Comparison of ENCODE assay signal across 14 cellular contexts in genomic region chr12:70736775-70737174, GRCh38.
A peak's percentile ranks its signal among the peaks of the same experiment; 100 is the strongest.
DNase-seq lines count a peak whose midpoint lies in the region; ATAC-seq and TF ChIP-seq lines count a peak whose summit lies in the region.
"Had no signal": no experiment of that assay in that cellular context is flagged by ENCODE, and none has a peak within 500 bp of the region (broad histone marks: within the 10 kb centered on the region; RNA-seq: fewer than 3 reads in every experiment).

No MANE protein-coding gene starts in this region.

- peak overlapping the region in 1 of 2 donors; percentile 6 for H3K4me3 ChIP-seq in neuronal stem cell (ENCODE audit: low read length in 2 of 2)
- H3K4me3 ChIP-seq: BLaER1 treated with 17β-estradiol and CSF1 and Interleukin-3, amounts not matched to agents 10 nM and 100 nM; GM23338 had no signal

- TF ChIP-seq CTCF in chondrocyte (IDR thresholded peaks at IDR 0.05), result no peak

- no peak overlapping the region for H3K18ac ChIP-seq in neuronal stem cell (ENCODE audit: low read length)

- no peaks in the 10 kb centered on the region for H3K79me1 ChIP-seq in neuronal stem cell (ENCODE audit: low read depth, low read length)

- H2BK15ac ChIP-seq in neuronal stem cell (ENCODE audit: low read length), result no peak overlapping the region

- no peak overlapping the region for H3K9ac ChIP-seq in neuronal stem cell (ENCODE audit: low read depth, low read length, poor library complexity)
- H3K9ac ChIP-seq: BLaER1 treated with 17β-estradiol and CSF1 and Interleukin-3, amounts not matched to agents 10 nM and 100 nM had no signal

- H3K9me3 Mint-ChIP-seq in chondrocyte (ENCODE audit: low read depth), result no peaks in the 10 kb centered on the region
- H3K9me3 Mint-ChIP-seq in stimulated activated memory B cell treated with anti-CD40 and anti-IgM and Interleukin-4, amounts not matched to agents 10 μg/mL and 1 μg/mL and 100 μg/mL, for 72 hours, result peaks cover 6% of the 10 kb centered on the region

- H3K4me3 Mint-ChIP-seq in chondrocyte (ENCODE audit: unreplicated experiment), result no peak overlapping the region
- H3K4me3 Mint-ChIP-seq in stimulated activated memory B cell treated with anti-CD40 and anti-IgM and Interleukin-4, amounts not matched to agents 10 μg/mL and 1 μg/mL and 100 μg/mL, for 72 hours, result no peak overlapping the region
- H3K4me3 Mint-ChIP-seq: CD4-positive, CD25-positive, alpha-beta regulatory T cell; GM23338; H9 had no signal

- H3K27ac Mint-ChIP-seq in chondrocyte (ENCODE audit: unreplicated experiment), result no peak overlapping the region
- H3K27ac Mint-ChIP-seq in stimulated activated memory B cell treated with anti-CD40 and anti-IgM and Interleukin-4, amounts not matched to agents 10 μg/mL and 1 μg/mL and 100 μg/mL, for 72 hours, result no peak overlapping the region
- H3K27ac Mint-ChIP-seq: CD4-positive, CD25-positive, alpha-beta regulatory T cell; GM23338 had no signal

- no peak overlapping the region for H2BK12ac ChIP-seq in neuronal stem cell (ENCODE audit: low read length)

- WGBS in neuronal stem cell (ENCODE audit: extremely low coverage in 2 of 2, insufficient read length in 2 of 2, insufficient replicate concordance in 1 of 2), 2 donors, result no CpG with 5 or more reads among the region's 5 CpGs

- H3K36me3 ChIP-seq in neuronal stem cell (replicated peaks in 1 of 2; ENCODE audit: control insufficient read depth in 2 of 2, insufficient read depth in 2 of 2, low read length in 2 of 2), result no peaks in the 10 kb centered on the region
- H3K36me3 ChIP-seq: BLaER1 treated with 17β-estradiol and CSF1 and Interleukin-3, amounts not matched to agents 10 nM and 100 nM had no signal

- no peak overlapping the region for H2AFZ ChIP-seq in neuronal stem cell (ENCODE audit: low read length)
- H2AFZ ChIP-seq: GM23338 had no signal

- H2BK5ac ChIP-seq in neuronal stem cell (ENCODE audit: low read length), result no peak overlapping the region

- no peak overlapping the region for H3K4ac ChIP-seq in neuronal stem cell (ENCODE audit: low read length)

- no peak overlapping the region for H3K23ac ChIP-seq in neuronal stem cell (ENCODE audit: low read depth, low read length, poor library complexity)

- H2BK120ac ChIP-seq in neuronal stem cell (ENCODE audit: low read depth, low read length), result no peak overlapping the region

- H3K4me2 ChIP-seq in neuronal stem cell (ENCODE audit: insufficient read depth, low read length, poor library complexity, severe bottlenecking), result no peak overlapping the region
- H3K4me2 ChIP-seq: BLaER1 treated with 17β-estradiol and CSF1 and Interleukin-3, amounts not matched to agents 10 nM and 100 nM; GM23338 had no signal

- no peaks in the 10 kb centered on the region for H3K4me1 Mint-ChIP-seq in chondrocyte (ENCODE audit: low read depth)
- H3K4me1 Mint-ChIP-seq in stimulated activated memory B cell treated with anti-CD40 and anti-IgM and Interleukin-4, amounts not matched to agents 10 μg/mL and 1 μg/mL and 100 μg/mL, for 72 hours, result no peaks in the 10 kb centered on the region
- H3K4me1 Mint-ChIP-seq: CD4-positive, CD25-positive, alpha-beta regulatory T cell had no signal

- ATAC-seq in stimulated activated memory B cell treated with anti-CD40 and anti-IgM and Interleukin-4, amounts not matched to agents 10 μg/mL and 1 μg/mL and 100 μg/mL, for 72 hours, result peak; percentile 34
- ATAC-seq in GM21390 (IDR thresholded peaks at IDR 0.05; ENCODE audit: unreplicated experiment) (no peak), GM18511 (IDR thresholded peaks at IDR 0.05; ENCODE audit: unreplicated experiment) (no peak)
- ATAC-seq: GM23338 had no signal

- no peak overlapping the region for H3K27ac ChIP-seq in neuronal stem cell (replicated peaks; ENCODE audit: low read length)
- H3K27ac ChIP-seq: BLaER1 treated with 17β-estradiol and CSF1 and Interleukin-3, amounts not matched to agents 10 nM and 100 nM had no signal

- peak overlapping the region; percentile 47 for H3K14ac ChIP-seq in neuronal stem cell (ENCODE audit: low read length)

- H3K36me3 Mint-ChIP-seq in chondrocyte (ENCODE audit: low read depth), result no peaks in the 10 kb centered on the region
- H3K36me3 Mint-ChIP-seq in stimulated activated memory B cell treated with anti-CD40 and anti-IgM and Interleukin-4, amounts not matched to agents 10 μg/mL and 1 μg/mL and 100 μg/mL, for 72 hours, result no peaks in the 10 kb centered on the region
- H3K36me3 Mint-ChIP-seq: CD4-positive, CD25-positive, alpha-beta regulatory T cell had no signal

- H4K91ac ChIP-seq in neuronal stem cell (ENCODE audit: low read depth, low read length, poor library complexity), result no peak overlapping the region

- DNase-seq in LoVo (ENCODE audit: low spot score), result peak; percentile 50
- peak; percentile 68 for DNase-seq in chondrocyte (ENCODE audit: low spot score)
- DNase-seq in neuronal stem cell (ENCODE audit: low spot score), result no peak
- no peak for DNase-seq in GOT3 (lab: John Stamatoyannopoulos, UW)
- DNase-seq: ACHN; CD4-positive, CD25-positive, alpha-beta regulatory T cell; DMS 273 treated with DMSO at 0.1 percent for 48 hours; H9; IMR-90 had no signal

- H3K27me3 Mint-ChIP-seq in chondrocyte (ENCODE audit: low read depth), result peaks cover 14% of the 10 kb centered on the region
- H3K27me3 Mint-ChIP-seq in stimulated activated memory B cell treated with anti-CD40 and anti-IgM and Interleukin-4, amounts not matched to agents 10 μg/mL and 1 μg/mL and 100 μg/mL, for 72 hours, result peaks cover 31% of the 10 kb centered on the region

- no peaks in the 10 kb centered on the region for H3K4me1 ChIP-seq in neuronal stem cell (ENCODE audit: control insufficient read depth in 2 of 2, insufficient read depth in 1 of 2, low read depth in 1 of 2, low read length in 2 of 2)

- no peaks in the 10 kb centered on the region for H3K27me3 ChIP-seq in neuronal stem cell (ENCODE audit: control insufficient read depth in 3 of 3, insufficient read depth in 3 of 3, low read depth in 1 of 3, low read length in 3 of 3)
- H3K27me3 ChIP-seq: BLaER1 treated with 17β-estradiol and CSF1 and Interleukin-3, amounts not matched to agents 10 nM and 100 nM had no signal

- H3K9me3 ChIP-seq in neuronal stem cell (replicated peaks in 1 of 2; ENCODE audit: control insufficient read depth in 2 of 2, insufficient read depth in 1 of 2, low read depth in 1 of 2, low read length in 2 of 2), result peaks cover 0 to 3% of the 10 kb centered on the region in 2 donors

- no peak overlapping the region for H4K8ac ChIP-seq in neuronal stem cell (ENCODE audit: low read depth, low read length)

- H2AK5ac ChIP-seq in neuronal stem cell (ENCODE audit: low read depth, low read length), result no peak overlapping the region

Comparison
In these comparisons a context has a peak if more than half of its experiments do, and no peak if none do; other contexts are left out.
1. DNase-seq: peak in LoVo (single experiment) and chondrocyte (single experiment); none in neuronal stem cell (single experiment) and GOT3 (single experiment).